ENCODE assay signal across 20 cellular contexts in the genomic region with DNA sequence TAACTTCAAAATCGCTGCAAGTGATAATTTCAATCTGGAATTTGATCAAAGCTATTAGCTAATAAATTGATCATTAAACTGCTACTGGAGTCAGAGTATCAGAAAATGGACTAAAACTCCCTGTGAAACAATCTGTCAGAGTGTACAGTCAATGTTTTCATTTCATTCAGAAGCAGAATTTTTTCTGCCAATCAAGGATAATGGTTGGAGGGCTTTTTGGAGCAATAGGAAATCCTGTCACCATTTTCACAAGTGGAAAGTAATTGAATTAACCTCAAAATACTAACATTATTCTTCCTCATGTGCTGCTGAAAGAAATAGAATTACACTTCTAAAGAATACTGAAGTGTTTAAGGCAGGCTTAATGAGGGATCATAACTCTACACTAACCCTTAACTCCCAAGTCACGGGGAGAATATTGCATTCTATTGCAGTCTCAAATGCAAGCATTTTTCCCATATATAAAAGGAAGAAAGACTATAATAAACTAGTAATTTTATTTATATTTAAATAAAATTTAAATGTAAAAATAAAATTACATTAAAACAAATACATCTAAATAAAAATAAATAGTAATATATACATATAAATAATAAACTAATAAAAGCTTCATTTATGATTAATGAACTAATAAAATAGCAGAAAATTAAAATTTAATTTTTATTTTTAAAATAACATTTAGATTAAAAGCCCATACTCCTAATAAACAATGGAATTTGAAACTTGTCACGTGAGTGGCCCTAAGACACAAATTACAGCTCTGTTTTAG.
"Had no signal": no experiment of that assay in that cellular context is flagged by ENCODE, and none has a peak within 500 bp of the region (broad histone marks: within the 10 kb centered on the region; RNA-seq: fewer than 3 reads in every experiment).

No MANE protein-coding gene starts in this region.

- FAIRE-seq: astrocyte had no signal

- H3K9me3 ChIP-seq: MG63 had no signal

- ATAC-seq: activated T-helper 17 cell treated with anti-CD3 and anti-CD28 coated beads, Interleukin-2, amount 50 U/mL, for 72 hours; PC-3; T-helper 17 cell had no signal

- H3K27me3 ChIP-seq: MG63 had no signal

- DNase-seq: activated CD4-positive, alpha-beta memory T cell treated with anti-CD3 and anti-CD28 coated beads, Interleukin-2, amount 10 ng/mL, durations not matched to agents 7 days and 5 days; activated CD4-positive, alpha-beta T cell treated with anti-CD3 and anti-CD28 coated beads, Interleukin-2, amount 50 U/mL, for 1 hour; activated CD4-positive, CD25-positive, alpha-beta regulatory T cell; activated gamma-delta T cell; activated naive CD4-positive, alpha-beta T cell treated with anti-CD3 and anti-CD28 coated beads for 36 hours; activated T-cell treated with anti-CD3 and anti-CD28 coated beads for 4 hours; activated T-cell treated with anti-CD3 and anti-CD28 coated beads, Interleukin-2, amount 50 U/mL, for 48 hours; amygdala; MG63; MV-4-11; NCI-H1105 treated with DMSO at 0.1 percent for 48 hours; NCI-H1436 treated with DMSO at 0.1 percent for 48 hours; NCI-H1930; NCI-H524; PC-3; SIG-M5; T-helper 17 cell; T-helper 9 cell had no signal

- H3K36me3 ChIP-seq: MG63 had no signal

- H3K4me3 ChIP-seq: MG63 had no signal
